ENCODE assay signal across 8 cellular contexts in the genomic region with DNA sequence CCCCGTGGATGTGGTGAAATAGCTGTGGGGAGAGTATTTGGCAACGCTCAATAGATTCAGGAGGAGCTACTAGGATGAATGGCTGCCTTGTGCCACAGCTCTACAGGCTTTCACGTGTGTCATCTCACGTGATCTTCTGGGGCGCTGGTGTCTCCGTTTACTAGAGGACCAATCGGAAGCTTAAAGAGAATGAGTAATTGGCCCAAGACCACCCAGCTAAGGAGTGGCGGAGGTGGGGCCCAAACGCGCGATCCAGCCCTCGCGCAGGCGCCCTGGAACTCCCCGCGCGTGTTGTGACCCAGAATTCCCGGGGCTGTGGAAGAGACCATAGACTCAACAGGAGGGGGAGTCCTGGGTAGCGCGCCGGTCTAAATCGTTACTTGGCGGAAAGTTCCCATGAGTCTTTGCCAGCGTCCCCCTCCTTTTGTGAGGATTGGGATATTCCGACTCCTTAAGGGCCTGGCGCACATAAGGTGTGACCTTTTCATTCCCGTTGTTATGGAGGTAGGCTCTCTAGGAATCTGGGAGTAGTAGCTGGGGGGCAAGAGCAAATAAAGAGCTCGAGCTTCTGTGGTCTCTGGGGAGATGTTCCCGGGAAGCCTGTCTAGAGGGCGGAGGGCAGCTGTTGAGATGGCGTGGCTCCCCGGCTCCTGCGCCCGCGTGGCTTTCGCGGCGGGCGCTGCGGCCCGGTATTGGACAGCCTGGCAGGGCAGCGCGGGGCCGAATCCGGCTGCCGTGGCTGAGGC. TPM values are rescaled to one million over a fixed set of nuclear protein-coding genes. Genes with fewer than 3 reads are reported as not detected.
DNase-seq lines count a peak whose midpoint lies in the region; ATAC-seq and TF ChIP-seq lines count a peak whose summit lies in the region.

No MANE protein-coding gene starts in this region.

- TF ChIP-seq CTCF in right atrium auricular region (IDR thresholded peaks at IDR 0.05) (no peak), prostate gland (IDR thresholded peaks at IDR 0.05) (peak in 1 of 4 experiments; percentile 17)

- peaks cover 4% of the 10 kb centered on the region for H3K36me3 Mint-ChIP-seq in T-helper 17 cell (ENCODE audit: low read depth)

- peak; percentile 99 for DNase-seq in NCI-H1694 treated with DMSO at 0.1 percent for 48 hours (lab: John Stamatoyannopoulos, UW)
- DNase-seq in T-helper 17 cell = peak; percentile 86 to 93 (median 87)
- peak; percentile 83 to 100 (median 97) for DNase-seq in anterior cingulate cortex (lab: John Stamatoyannopoulos, UW)
- DNase-seq in right atrium auricular region (ENCODE audit: low spot score) = peak; percentile 98
- peak; percentile 94 for DNase-seq in prostate gland (ENCODE audit: low spot score)

- intact Hi-C loops in prostate gland (cut with DNase I) = no loop called here

- peak; percentile 55 for ATAC-seq in GM18499 (IDR thresholded peaks at IDR 0.05; ENCODE audit: insufficient read depth, unreplicated experiment)
- peak; percentile 84 for ATAC-seq in HG02938 (IDR thresholded peaks at IDR 0.05; ENCODE audit: unreplicated experiment)
- ATAC-seq in T-helper 17 cell = peak; percentile 86

- H3K36me3 ChIP-seq in right atrium auricular region = peaks cover 35% of the 10 kb centered on the region
- H3K36me3 ChIP-seq in prostate gland = peaks cover 3 to 4% of the 10 kb centered on the region in 2 donors
- no peaks in the 10 kb centered on the region for H3K36me3 ChIP-seq in urinary bladder (ENCODE audit: insufficient read depth)

- WGBS in prostate gland = under 1% methylated on average over 40 of the region's 46 CpGs
- WGBS in urinary bladder = under 1% methylated on average over 46 of the region's 46 CpGs

- peak overlapping the region; percentile 99 for H3K4me3 Mint-ChIP-seq in T-helper 17 cell

- peak overlapping the region; percentile 83 to 88 for H3K27ac ChIP-seq in right atrium auricular region
- H3K27ac ChIP-seq in prostate gland = peak overlapping the region; percentile 74 to 78
- H3K27ac ChIP-seq in urinary bladder (ENCODE audit: low read depth) = peak overlapping the region; percentile 62

- H3K9me3 ChIP-seq in T-helper 17 cell (ENCODE audit: control insufficient read depth, low read length, poor library complexity, severe bottlenecking) (no peaks in the 10 kb centered on the region), right atrium auricular region (no peaks in the 10 kb centered on the region), prostate gland (no peaks in the 10 kb centered on the region)

- H3K27me3 Mint-ChIP-seq in T-helper 17 cell = no peaks in the 10 kb centered on the region

- peaks cover 0 to 45% of the 10 kb centered on the region in 2 donors for H3K4me1 ChIP-seq in right atrium auricular region
- peaks cover 4% of the 10 kb centered on the region for H3K4me1 ChIP-seq in prostate gland (replicated peaks)
- H3K4me1 ChIP-seq in urinary bladder (ENCODE audit: insufficient read depth) = no peaks in the 10 kb centered on the region

- peaks cover 48% of the 10 kb centered on the region for H3K4me1 Mint-ChIP-seq in T-helper 17 cell

- peak; percentile 46 for TF ChIP-seq POLR2A in prostate gland (IDR thresholded peaks at IDR 0.05)

- H3K4me3 ChIP-seq in right atrium auricular region (peak overlapping the region; percentile 84 to 87), prostate gland (peak overlapping the region; percentile 67 to 85), urinary bladder (ENCODE audit: low read depth, low read length) (peak overlapping the region; percentile 88)

- H3K27me3 ChIP-seq in right atrium auricular region (no peaks in the 10 kb centered on the region), prostate gland (replicated peaks; ENCODE audit: insufficient read depth) (no peaks in the 10 kb centered on the region)

- H3K27ac Mint-ChIP-seq in T-helper 17 cell = peak overlapping the region; percentile 97

RNA-seq across cellular contexts. Expression of a gene that starts 23.4 kb away (rescaled TPM):
- 10 to 100 TPM; 87.1 to 91.1 TPM for total RNA-seq in T-helper 17 cell
- 10 to 100 TPM in 1 of 2 donors, 1 to 10 TPM in 1; 6.7 to 15.0 TPM for total RNA-seq in right atrium auricular region
- total RNA-seq in prostate gland = 10 to 100 TPM in 1 of 2 donors, 1 to 10 TPM in 1; 7.1 to 11.0 TPM
- total RNA-seq in urinary bladder = 6.8 TPM
- 15.4 TPM for polyA plus RNA-seq in urinary bladder

RNA-seq across cellular contexts. Expression of a gene that starts 53.3 kb away (rescaled TPM):
- total RNA-seq in T-helper 17 cell (1 to 10 TPM; 3.1 to 5.0 TPM), right atrium auricular region (1 to 10 TPM in 1 of 2 donors, under 1 TPM in 1; 0.93 to 2.6 TPM), prostate gland (10 to 100 TPM in 1 of 2 donors, 1 to 10 TPM in 1; 5.2 to 25.8 TPM), urinary bladder (5.7 TPM)
- polyA plus RNA-seq in urinary bladder = 4.6 TPM

RNA-seq across cellular contexts. Expression of a gene that starts 57.8 kb away (rescaled TPM):
- total RNA-seq in T-helper 17 cell (100 to 1,000 TPM; 819 to 876 TPM), right atrium auricular region (1,000 to 10,000 TPM in 1 of 2 donors, 100 to 1,000 TPM in 1; 862 to 1,091 TPM), prostate gland (1,000 to 10,000 TPM; 1,174 to 1,571 TPM), urinary bladder (1,468 TPM)
- polyA plus RNA-seq in urinary bladder = 1,242 TPM

Comparison
In these comparisons a context has a peak if more than half of its experiments do, and no peak if none do; other contexts are left out.
1. Peak in every context shown above with its lines: DNase-seq, ATAC-seq, H3K4me3 ChIP-seq and H3K27ac ChIP-seq.
2. RNA of a gene that starts 23.4 kb away (total RNA-seq): 87.1 to 91.1 TPM in T-helper 17 cell; 6.7 to 15.0 TPM in right atrium auricular region, 7.1 to 11.0 TPM in prostate gland and 6.8 TPM in urinary bladder (single experiment); every median in the first group is over 4 times any median in the second.